ENCODE assay signal across 25 cellular contexts in the genomic region with DNA sequence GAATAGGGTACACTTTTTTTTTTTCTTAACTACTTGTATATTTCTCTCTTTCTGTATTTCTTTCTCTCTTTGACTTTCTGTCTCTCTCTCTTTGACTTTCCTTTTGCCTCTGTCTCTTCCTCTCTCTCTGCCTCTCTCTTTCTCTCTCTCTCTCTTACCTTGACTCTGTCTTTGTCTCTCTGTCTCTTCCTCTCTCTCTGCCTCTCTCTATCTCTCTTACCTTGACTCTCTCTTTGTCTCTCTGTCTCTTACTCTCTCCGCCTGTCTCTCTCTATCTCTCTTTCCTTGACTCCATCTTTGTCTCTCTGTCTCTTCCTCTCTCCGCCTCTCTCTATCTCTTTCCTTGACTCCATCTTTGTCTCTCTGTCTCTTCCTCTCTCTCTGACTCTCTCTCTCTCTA.
A peak's percentile ranks its signal among the peaks of the same experiment; 100 is the strongest.
DNase-seq lines count a peak whose midpoint lies in the region; ATAC-seq and TF ChIP-seq lines count a peak whose summit lies in the region.
"Had no signal": no experiment of that assay in that cellular context is flagged by ENCODE, and none has a peak within 500 bp of the region (broad histone marks: within the 10 kb centered on the region; RNA-seq: fewer than 3 reads in every experiment).

No MANE protein-coding gene starts in this region.

- BruUV-seq in mammary epithelial cell (replicated peaks; lab: Mats Ljungman, UMichigan): no TSS peak

- intact Hi-C loops in mammary epithelial cell (cut with micrococcal nuclease): no loop called here
- intact Hi-C loops in breast epithelium (cut with DNase I; ENCODE audit: low total_unique reads): no loop called here

- H3K9ac ChIP-seq in mammary epithelial cell (ENCODE audit: insufficient read depth, low read length) (no peak overlapping the region), endodermal cell (ENCODE audit: extremely low read depth, low read length, poor library complexity, severe bottlenecking) (no peak overlapping the region)
- H3K9ac ChIP-seq: BLaER1 had no signal

- H3K36me3 ChIP-seq in mammary epithelial cell (ENCODE audit: insufficient read depth, low read length) (no peaks in the 10 kb centered on the region), breast epithelium (no peaks in the 10 kb centered on the region), HEK293 (ENCODE audit: control insufficient read depth in 2 of 2, insufficient read depth in 1 of 2, low read length in 2 of 2) (no peaks in the 10 kb centered on the region), endodermal cell (ENCODE audit: control insufficient read depth, insufficient read depth, low read length) (no peaks in the 10 kb centered on the region)
- H3K36me3 ChIP-seq: BE2C, BLaER1 had no signal

- peaks cover 38% of the 10 kb centered on the region for H3K9me3 Mint-ChIP-seq in endodermal cell
- H3K9me3 Mint-ChIP-seq in nephron progenitor cell: peaks cover 16% of the 10 kb centered on the region

- peaks cover 22% of the 10 kb centered on the region for H3K36me3 Mint-ChIP-seq in endodermal cell (ENCODE audit: low read depth)
- H3K36me3 Mint-ChIP-seq in nephron progenitor cell (ENCODE audit: low read depth): peaks cover 5% of the 10 kb centered on the region
- H3K36me3 Mint-ChIP-seq: CD14-positive monocyte had no signal

- CTCF ChIA-PET in mammary epithelial cell (lab: Charles Lee; ENCODE audit: low non-redundant PET): no interaction called here
- CTCF ChIA-PET in HEK293 (lab: Yijun Ruan, JAX): no interaction called here

- WGBS in mammary epithelial cell (ENCODE audit: low coverage, missing lambda C conversion rate): 94% methylated on average over 2 of the region's 2 CpGs
- 84 to 89% methylated on average over 2 of the region's 2 CpGs for WGBS in endodermal cell (ENCODE audit: insufficient coverage in 1 of 2, insufficient read length in 1 of 2), 2 experiments

- H3K27me3 Mint-ChIP-seq in endodermal cell (ENCODE audit: insufficient read depth) (peaks cover 12% of the 10 kb centered on the region), nephron progenitor cell (ENCODE audit: low read depth, poor library complexity) (peaks cover 3% of the 10 kb centered on the region)

- H3K27ac ChIP-seq in mammary epithelial cell (ENCODE audit: insufficient read depth, low read depth, low read length) (no peak overlapping the region), breast epithelium (no peak overlapping the region), HEK293 (ENCODE audit: extremely low read depth, low read depth, low read length) (no peak overlapping the region), endodermal cell (ENCODE audit: low read depth, low read length) (no peak overlapping the region)
- H3K27ac ChIP-seq: BLaER1 had no signal

- no peak overlapping the region for H3K4me2 ChIP-seq in mammary epithelial cell (ENCODE audit: insufficient read depth, low read depth, low read length)
- H3K4me2 ChIP-seq: BLaER1 had no signal

- ATAC-seq in GM21360 (IDR thresholded peaks at IDR 0.05; ENCODE audit: unreplicated experiment): no peak
- ATAC-seq: GM12878 had no signal

- DNase-seq in mammary epithelial cell (no peak), breast epithelium (ENCODE audit: low spot score in 2 of 2) (no peak), endodermal cell (no peak), nephron progenitor cell (no peak), cortex of kidney (lab: John Stamatoyannopoulos, UW) (no peak)
- DNase-seq: 8988T; ACHN; BE2C; C1 segment of cervical spinal cord; CD4-positive, alpha-beta memory T cell; CD4-positive, CD25-positive, alpha-beta regulatory T cell; CD8-positive, alpha-beta memory T cell; COR-L47; DMS 273 treated with DMSO at 0.1 percent for 48 hours; DMS153; DMS53; DMS79; DND-41; EL; GDM1 had no signal

- H3K79me2 ChIP-seq in mammary epithelial cell (ENCODE audit: insufficient read depth, low read length): no peaks in the 10 kb centered on the region

- dilution Hi-C loops in mammary epithelial cell (cut with HindIII; ENCODE audit: low sequenced_read_pairs): no loop called here

- H3K9me3 ChIP-seq in mammary epithelial cell (replicated peaks; ENCODE audit: insufficient read depth, low read length) (no peaks in the 10 kb centered on the region), breast epithelium (no peaks in the 10 kb centered on the region), HEK293 (ENCODE audit: control insufficient read depth, insufficient read depth, low read depth, low read length) (no peaks in the 10 kb centered on the region), endodermal cell (ENCODE audit: control insufficient read depth, low read length) (peaks cover 27% of the 10 kb centered on the region)
- H3K9me3 ChIP-seq: BE2C had no signal

- H4K20me1 ChIP-seq in mammary epithelial cell (ENCODE audit: insufficient read depth, low read length): no peaks in the 10 kb centered on the region
- H4K20me1 ChIP-seq: BLaER1 had no signal

- in situ Hi-C loops in mammary epithelial cell (cut with MboI; ENCODE audit: low sequenced_read_pairs in 2 of 2): no loop called here

- H3K4me3 Mint-ChIP-seq in endodermal cell (peak overlapping the region; percentile 3), nephron progenitor cell (peak overlapping the region; percentile 27)
- H3K4me3 Mint-ChIP-seq: CD14-positive monocyte; CD4-positive, alpha-beta memory T cell; CD4-positive, CD25-positive, alpha-beta regulatory T cell; CD8-positive, alpha-beta memory T cell had no signal

- H2AFZ ChIP-seq in mammary epithelial cell (ENCODE audit: low read depth, low read length): peak overlapping the region; percentile 7

- POLR2A ChIA-PET in HEK293 (lab: Yijun Ruan, JAX): no interaction called here

- H3K4me3 ChIP-seq in mammary epithelial cell (replicated peaks in 1 of 3; ENCODE audit: insufficient read depth in 1 of 3, low read depth in 2 of 3, low read length in 3 of 3) (no peak overlapping the region), breast epithelium (no peak overlapping the region), HEK293 (ENCODE audit: low read depth, low read length) (no peak overlapping the region), endodermal cell (ENCODE audit: low read length) (peak overlapping the region; percentile 59)
- H3K4me3 ChIP-seq: BLaER1, GM12878 had no signal

- H3K27ac Mint-ChIP-seq in endodermal cell (no peak overlapping the region), nephron progenitor cell (peak overlapping the region; percentile 59)
- H3K27ac Mint-ChIP-seq: CD14-positive monocyte; CD4-positive, alpha-beta memory T cell; CD4-positive, CD25-positive, alpha-beta regulatory T cell had no signal

- TF ChIP-seq CTCF in mammary epithelial cell (conservative IDR thresholded peaks at IDR 0.05 in 1 of 2, IDR thresholded peaks at IDR 0.05 in 1 of 2; ENCODE audit: extremely low read depth in 1 of 2, insufficient read depth in 1 of 2, low read depth in 1 of 2, low read length in 2 of 2) (no peak), breast epithelium (IDR thresholded peaks at IDR 0.05) (no peak), HEK293 (tag by site-specific recombination; IDR thresholded peaks at IDR 0.05) (no peak), endodermal cell (conservative IDR thresholded peaks at IDR 0.05) (no peak), nephron progenitor cell (IDR thresholded peaks at IDR 0.05) (no peak)

- H3K4me1 Mint-ChIP-seq in endodermal cell (peaks cover 34% of the 10 kb centered on the region), nephron progenitor cell (peaks cover 42% of the 10 kb centered on the region)
- H3K4me1 Mint-ChIP-seq: CD14-positive monocyte had no signal

- H3K4me1 ChIP-seq in mammary epithelial cell (ENCODE audit: insufficient read depth, low read length): no peaks in the 10 kb centered on the region
- H3K4me1 ChIP-seq in breast epithelium: no peaks in the 10 kb centered on the region
- H3K4me1 ChIP-seq in HEK293 (ENCODE audit: control insufficient read depth, insufficient read depth, low read length): no peaks in the 10 kb centered on the region
- H3K4me1 ChIP-seq in endodermal cell (ENCODE audit: control insufficient read depth, insufficient read depth, low read length): no peaks in the 10 kb centered on the region
- H3K4me1 ChIP-seq: BE2C had no signal

- TF ChIP-seq POLR2A in breast epithelium (IDR thresholded peaks at IDR 0.05): no peak

- H3K27me3 ChIP-seq in mammary epithelial cell (ENCODE audit: insufficient read depth, low read length) (no peaks in the 10 kb centered on the region), breast epithelium (no peaks in the 10 kb centered on the region), endodermal cell (ENCODE audit: control insufficient read depth, insufficient read depth, low read length, poor library complexity, severe bottlenecking) (no peaks in the 10 kb centered on the region)
- H3K27me3 ChIP-seq: BLaER1 had no signal

TF ChIP-seq in HEK293, 187 proteins besides CTCF, POLR2A, EP300 and RAD21:
- TF ChIP-seq ZNF596 (tag by site-specific recombination; IDR thresholded peaks at IDR 0.05) (peak; percentile 90), ZNF121 (tag by site-specific recombination; IDR thresholded peaks at IDR 0.05) (no peak), ZNF202 (tag by site-specific recombination; IDR thresholded peaks at IDR 0.05; ENCODE audit: borderline replicate concordance) (peak; percentile 71; the same call in 1 of the 2 replicates)
